13 cellular contexts compared by ENCODE assay signal in genomic region chr5:160657622-160658458, GRCh38.
DNase-seq lines count a peak whose midpoint lies in the region; ATAC-seq and TF ChIP-seq lines count a peak whose summit lies in the region.
"Had no signal": no experiment of that assay in that cellular context is flagged by ENCODE, and none has a peak within 500 bp of the region (broad histone marks: within the 10 kb centered on the region; RNA-seq: fewer than 3 reads in every experiment).

No MANE protein-coding gene starts in this region.

- peaks cover 7% of the 10 kb centered on the region for H3K36me3 Mint-ChIP-seq in natural killer cell treated with Interleukin-12 subunit alpha and Interleukin-12 subunit beta and Interleukin-15 and Interleukin-18, amount 100 ng/mL, for 72 hours
- H3K36me3 Mint-ChIP-seq in natural killer cell: no peaks in the 10 kb centered on the region

- ATAC-seq in natural killer cell treated with Interleukin-12 subunit alpha and Interleukin-12 subunit beta and Interleukin-15 and Interleukin-18, amount 100 ng/mL, for 72 hours: peak; percentile 33 to 61
- no peak for ATAC-seq in natural killer cell

- intact Hi-C loops in natural killer cell (cut with micrococcal nuclease) (no loop called here), transverse colon (cut with DNase I; ENCODE audit: low total_unique reads) (no loop called here)

- peak overlapping the region; percentile 37 for H3K27ac ChIP-seq in hepatocyte
- peak overlapping the region; percentile 76 to 87 (median 86) for H3K27ac ChIP-seq in transverse colon

- no peak for DNase-seq in natural killer cell treated with Interleukin-12 subunit alpha and Interleukin-12 subunit beta and Interleukin-15 and Interleukin-18, amount 100 ng/mL, for 72 hours (ENCODE audit: low spot score)
- DNase-seq in natural killer cell (no peak), OCI-M1 (lab: John Stamatoyannopoulos, UW) (peak; percentile 47), hepatocyte (ENCODE audit: low spot score) (no peak), transverse colon (peak; percentile 51), NCI-H748 (lab: John Stamatoyannopoulos, UW; ENCODE audit: unreplicated experiment) (no peak), AG08395 (ENCODE audit: low spot score) (no peak), HUDEP-2 (lab: John Stamatoyannopoulos, UW; ENCODE audit: unreplicated experiment in 76 of 76) (no peak)
- DNase-seq: NCI-H1436, NCI-H2029 treated with DMSO at 0.1 percent for 48 hours, NCI-H510A, SIG-M5 had no signal

- H4K20me1 ChIP-seq in hepatocyte (ENCODE audit: insufficient read depth, poor library complexity, severe bottlenecking): no peaks in the 10 kb centered on the region

- peak overlapping the region; percentile 80 to 84 for H3K27ac Mint-ChIP-seq in natural killer cell treated with Interleukin-12 subunit alpha and Interleukin-12 subunit beta and Interleukin-15 and Interleukin-18, amount 100 ng/mL, for 72 hours
- no peak overlapping the region for H3K27ac Mint-ChIP-seq in natural killer cell

- TF ChIP-seq CTCF in natural killer cell (IDR thresholded peaks at IDR 0.05) (no peak), hepatocyte (IDR thresholded peaks at IDR 0.05; ENCODE audit: poor library complexity) (no peak), transverse colon (IDR thresholded peaks at IDR 0.05) (no peak)

- in situ Hi-C loops in transverse colon (cut with MboI; ENCODE audit: low pct_ligation_motif_present in 1 of 4, low pct_unique_long_range_greater_than_20kb in 1 of 4, low sequenced_read_pairs in 3 of 4): no loop called here

- H3K9me3 Mint-ChIP-seq in natural killer cell treated with Interleukin-12 subunit alpha and Interleukin-12 subunit beta and Interleukin-15 and Interleukin-18, amount 100 ng/mL, for 72 hours: peaks cover 6% of the 10 kb centered on the region
- no peaks in the 10 kb centered on the region for H3K9me3 Mint-ChIP-seq in natural killer cell

- H3K27me3 ChIP-seq in hepatocyte (no peaks in the 10 kb centered on the region), transverse colon (no peaks in the 10 kb centered on the region)

- WGBS in hepatocyte (ENCODE audit: low lambda C conversion rate, missing lambda C conversion rate): 73% methylated on average over 5 of the region's 5 CpGs
- WGBS in transverse colon (ENCODE audit: low coverage in 1 of 2), 2 donors: 49 to 51% methylated on average over 4 to 5 of the region's 5 CpGs

- H3K27me3 Mint-ChIP-seq in natural killer cell treated with Interleukin-12 subunit alpha and Interleukin-12 subunit beta and Interleukin-15 and Interleukin-18, amount 100 ng/mL, for 72 hours: peaks cover 0 to 18% of the 10 kb centered on the region in 2 donors
- peaks cover 0 to 2% of the 10 kb centered on the region in 2 donors for H3K27me3 Mint-ChIP-seq in natural killer cell (ENCODE audit: low read depth in 2 of 2)

- no peak for TF ChIP-seq EP300 in transverse colon (IDR thresholded peaks at IDR 0.05; ENCODE audit: low read depth)

- H3K4me1 Mint-ChIP-seq in natural killer cell treated with Interleukin-12 subunit alpha and Interleukin-12 subunit beta and Interleukin-15 and Interleukin-18, amount 100 ng/mL, for 72 hours (ENCODE audit: low read depth in 2 of 2): peaks cover 22 to 28% of the 10 kb centered on the region in 2 donors
- H3K4me1 Mint-ChIP-seq in natural killer cell: no peaks in the 10 kb centered on the region

- no peaks in the 10 kb centered on the region for H3K9me3 ChIP-seq in hepatocyte (ENCODE audit: low read depth)
- no peaks in the 10 kb centered on the region for H3K9me3 ChIP-seq in transverse colon
- H3K9me3 ChIP-seq: HAP-1 had no signal

- no peaks in the 10 kb centered on the region for H3K9me2 ChIP-seq in hepatocyte (replicated peaks; ENCODE audit: insufficient read depth)

- H3K79me2 ChIP-seq in hepatocyte: no peaks in the 10 kb centered on the region

- H3K4me2 ChIP-seq in hepatocyte: no peak overlapping the region

- H3K4me3 Mint-ChIP-seq in natural killer cell treated with Interleukin-12 subunit alpha and Interleukin-12 subunit beta and Interleukin-15 and Interleukin-18, amount 100 ng/mL, for 72 hours: peak overlapping the region; percentile 54
- no peak overlapping the region for H3K4me3 Mint-ChIP-seq in natural killer cell

- TF ChIP-seq POLR2A in transverse colon (IDR thresholded peaks at IDR 0.05): peak; percentile 14

- H2AFZ ChIP-seq in hepatocyte: no peak overlapping the region

- H3K36me3 ChIP-seq in hepatocyte (replicated peaks; ENCODE audit: insufficient read depth, low read depth): no peaks in the 10 kb centered on the region
- no peaks in the 10 kb centered on the region for H3K36me3 ChIP-seq in transverse colon
- H3K36me3 ChIP-seq: HAP-1 had no signal

- H3K4me1 ChIP-seq in hepatocyte (ENCODE audit: insufficient read depth): peaks cover 4% of the 10 kb centered on the region
- peaks cover 0 to 40% (median 26%) of the 10 kb centered on the region in 4 donors for H3K4me1 ChIP-seq in transverse colon
- H3K4me1 ChIP-seq: HAP-1 had no signal

- no peak overlapping the region for H3K4me3 ChIP-seq in hepatocyte
- no peak overlapping the region for H3K4me3 ChIP-seq in transverse colon
- H3K4me3 ChIP-seq: HAP-1 had no signal

Comparison
In these comparisons a context has a peak if more than half of its experiments do, and no peak if none do; other contexts are left out.
1. ATAC-seq: peak in natural killer cell treated with Interleukin-12 subunit alpha and Interleukin-12 subunit beta and Interleukin-15 and Interleukin-18, amount 100 ng/mL, for 72 hours (2 of 2); none in natural killer cell (0 of 3).
2. H3K27ac Mint-ChIP-seq: peak in natural killer cell treated with Interleukin-12 subunit alpha and Interleukin-12 subunit beta and Interleukin-15 and Interleukin-18, amount 100 ng/mL, for 72 hours (2 of 2); none in natural killer cell (0 of 2).
3. DNase-seq: peak in OCI-M1 (single experiment) and transverse colon (single experiment); none in natural killer cell treated with Interleukin-12 subunit alpha and Interleukin-12 subunit beta and Interleukin-15 and Interleukin-18, amount 100 ng/mL, for 72 hours (single experiment), natural killer cell (single experiment), hepatocyte (single experiment), NCI-H748 (single experiment), AG08395 (single experiment) and HUDEP-2 (0 of 76).